Comparison of ENCODE assay signal across 13 cellular contexts in the genomic region with DNA sequence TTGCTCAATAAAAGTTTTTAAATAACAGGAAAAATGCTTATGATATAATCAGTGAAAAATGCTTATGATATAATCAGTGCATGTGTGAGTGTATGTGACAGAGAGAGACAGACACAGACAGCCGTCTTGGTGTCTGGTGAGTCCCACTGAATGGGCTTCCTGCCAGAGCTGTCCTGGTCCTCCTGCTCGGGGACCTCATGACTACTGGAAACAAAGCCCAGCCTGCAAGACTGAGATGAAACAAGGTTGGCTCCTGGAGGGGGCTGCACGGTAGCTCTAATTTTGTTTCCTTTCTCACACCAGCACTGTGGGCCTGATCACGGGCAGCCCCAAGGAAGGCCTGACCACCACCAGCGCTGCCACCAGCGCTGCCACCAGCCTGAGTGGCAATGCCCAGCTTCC. TPM values are rescaled to one million over a fixed set of nuclear protein-coding genes. Genes with fewer than 3 reads are reported as not detected.
A peak's percentile ranks its signal among the peaks of the same experiment; 100 is the strongest.
DNase-seq lines count a peak whose midpoint lies in the region; ATAC-seq and TF ChIP-seq lines count a peak whose summit lies in the region.
"Had no signal": no experiment of that assay in that cellular context is flagged by ENCODE, and none has a peak within 500 bp of the region (broad histone marks: within the 10 kb centered on the region; RNA-seq: fewer than 3 reads in every experiment).

No MANE protein-coding gene starts in this region.

- H3K79me1 ChIP-seq in neuronal stem cell (ENCODE audit: low read depth, low read length): no peaks in the 10 kb centered on the region

- POLR2A ChIA-PET in AG04450 (lab: Yijun Ruan, JAX): no interaction called here

- H3K9me3 ChIP-seq in AG04450 (ENCODE audit: control insufficient read depth, insufficient read depth, low read length): no peaks in the 10 kb centered on the region
- H3K9me3 ChIP-seq in neuronal stem cell (replicated peaks in 1 of 2; ENCODE audit: control insufficient read depth in 2 of 2, insufficient read depth in 1 of 2, low read depth in 1 of 2, low read length in 2 of 2): no peaks in the 10 kb centered on the region

- H2BK15ac ChIP-seq in neuronal stem cell (ENCODE audit: low read length): no peak overlapping the region

- H3K14ac ChIP-seq in neuronal stem cell (ENCODE audit: low read length): no peak overlapping the region

- H4K8ac ChIP-seq in neuronal stem cell (ENCODE audit: low read depth, low read length): no peak overlapping the region

- H3K9ac ChIP-seq in neuronal stem cell (ENCODE audit: low read depth, low read length, poor library complexity): no peak overlapping the region

- no CpG with 5 or more reads among the region's 6 CpGs for WGBS in neuronal stem cell (ENCODE audit: extremely low coverage in 2 of 2, insufficient read length in 2 of 2, insufficient replicate concordance in 1 of 2), 2 donors

- no peak overlapping the region for H3K4ac ChIP-seq in neuronal stem cell (ENCODE audit: low read length)

- no peak overlapping the region for H2BK12ac ChIP-seq in neuronal stem cell (ENCODE audit: low read length)

- H3K4me3 ChIP-seq in AG04450 (ENCODE audit: low read depth, low read length) (no peak overlapping the region), fibroblast of mammary gland (ENCODE audit: control insufficient read depth, low read depth, low read length) (no peak overlapping the region), neuronal stem cell (ENCODE audit: low read length in 2 of 2) (no peak overlapping the region)
- H3K4me3 ChIP-seq: GM12878 had no signal

- H3K27ac ChIP-seq in AG04450 (ENCODE audit: low read depth, low read length) (peak overlapping the region; percentile 23), neuronal stem cell (replicated peaks; ENCODE audit: low read length) (no peak overlapping the region)

- H2AK5ac ChIP-seq in neuronal stem cell (ENCODE audit: low read depth, low read length): no peak overlapping the region

- H3K36me3 ChIP-seq in neuronal stem cell (replicated peaks in 1 of 2; ENCODE audit: control insufficient read depth in 2 of 2, insufficient read depth in 2 of 2, low read length in 2 of 2): peaks cover 0 to 68% of the 10 kb centered on the region in 2 donors

- H3K4me2 ChIP-seq in neuronal stem cell (ENCODE audit: insufficient read depth, low read length, poor library complexity, severe bottlenecking): no peak overlapping the region

- H3K27me3 ChIP-seq in AG04450 (ENCODE audit: control insufficient read depth, insufficient read depth, low read length) (no peaks in the 10 kb centered on the region), neuronal stem cell (ENCODE audit: control insufficient read depth in 3 of 3, insufficient read depth in 3 of 3, low read depth in 1 of 3, low read length in 3 of 3) (no peaks in the 10 kb centered on the region)

- DNase-seq in AG04450 (ENCODE audit: low read depth, low spot score) (no peak), RKO (ENCODE audit: low spot score) (peak; percentile 9), fibroblast of mammary gland (ENCODE audit: low read depth) (peak; percentile 43), neuronal stem cell (ENCODE audit: low spot score) (no peak), NCI-H1930 (lab: John Stamatoyannopoulos, UW) (no peak), HPDE6-E6E7 (ENCODE audit: extremely low spot score) (no peak)
- DNase-seq in activated CD4-positive, CD25-positive, alpha-beta regulatory T cell treated with anti-CD3 and anti-CD28 coated beads, Interleukin-2, amount 50 U/mL, for 72 hours: no peak
- DNase-seq: activated CD4-positive, alpha-beta memory T cell treated with anti-CD3 and anti-CD28 coated beads for 36 hours; amniotic stem cell; NCI-H1092; RPMI8226 had no signal

- H2AFZ ChIP-seq in neuronal stem cell (ENCODE audit: low read length): no peak overlapping the region

- peak overlapping the region; percentile 73 for H3K18ac ChIP-seq in neuronal stem cell (ENCODE audit: low read length)

- no peak overlapping the region for H3K23ac ChIP-seq in neuronal stem cell (ENCODE audit: low read depth, low read length, poor library complexity)

- no peak for ATAC-seq in GM18858 (IDR thresholded peaks at IDR 0.05; ENCODE audit: unreplicated experiment)
- ATAC-seq: GM12878 had no signal

- TF ChIP-seq CTCF in AG04450 (IDR thresholded peaks at IDR 0.05; ENCODE audit: low read depth, low read length) (no peak), fibroblast of mammary gland (conservative IDR thresholded peaks at IDR 0.05; ENCODE audit: control insufficient read depth, insufficient read depth, low read depth, low read length) (no peak)

- peaks cover 21 to 26% of the 10 kb centered on the region in 2 donors for H3K4me1 ChIP-seq in neuronal stem cell (ENCODE audit: control insufficient read depth in 2 of 2, insufficient read depth in 1 of 2, low read depth in 1 of 2, low read length in 2 of 2)

- no peak overlapping the region for H4K91ac ChIP-seq in neuronal stem cell (ENCODE audit: low read depth, low read length, poor library complexity)

- no peak overlapping the region for H2BK5ac ChIP-seq in neuronal stem cell (ENCODE audit: low read length)

- CTCF ChIA-PET in AG04450 (lab: Charles Lee): interaction anchor here (0.6 kb wide), 1 partner anchor 31 kb away, joined by 3 read pairs; no protein-coding TSS in a partner anchor

- no peak overlapping the region for H2BK120ac ChIP-seq in neuronal stem cell (ENCODE audit: low read depth, low read length)

RNA-seq across cellular contexts. Expression of gene NRP1, which starts 57.3 kb away (rescaled TPM):
- 181 and 218 TPM in 2 replicates for polyA plus RNA-seq in AG04450 (2011; rRNA removed)
- polyA minus RNA-seq in AG04450 (2011; rRNA and poly(A)+ RNA removed): 276 and 278 TPM in 2 replicates
- polyA plus RNA-seq in neuronal stem cell (2013, experiment 1 of 2): 2.9 TPM
- 2.6 TPM for polyA plus RNA-seq in neuronal stem cell (2013, experiment 2 of 2)

Comparison
In these comparisons a context has a peak if more than half of its experiments do, and no peak if none do; other contexts are left out.
1. DNase-seq: peak in RKO (single experiment) and fibroblast of mammary gland (single experiment); none in AG04450 (single experiment), neuronal stem cell (single experiment), activated CD4-positive, CD25-positive, alpha-beta regulatory T cell treated with anti-CD3 and anti-CD28 coated beads, Interleukin-2, amount 50 U/mL, for 72 hours (single experiment), NCI-H1930 (0 of 2) and HPDE6-E6E7 (single experiment).